12 cellular contexts compared by ENCODE assay signal in genomic region chr13:103539265-103539664, GRCh38.
DNase-seq lines count a peak whose midpoint lies in the region; FAIRE-seq and TF ChIP-seq lines count a peak whose summit lies in the region.
"Had no signal": no experiment of that assay in that cellular context is flagged by ENCODE, and none has a peak within 500 bp of the region (broad histone marks: within the 10 kb centered on the region; RNA-seq: fewer than 3 reads in every experiment).

No MANE protein-coding gene starts in this region.

- TF ChIP-seq CTCF in smooth muscle cell (IDR thresholded peaks at IDR 0.05; ENCODE audit: borderline replicate concordance, insufficient read depth, poor library complexity, severe bottlenecking), result no peak

- H3K27me3 ChIP-seq in smooth muscle cell (ENCODE audit: low read depth), result no peaks in the 10 kb centered on the region
- H3K27me3 ChIP-seq: esophagus muscularis mucosa had no signal

- no peaks in the 10 kb centered on the region for H3F3A ChIP-seq in smooth muscle cell (ENCODE audit: low read depth)

- peak overlapping the region; percentile 5 for H2AFZ ChIP-seq in smooth muscle cell (ENCODE audit: low read depth)

- H3K4me2 ChIP-seq in smooth muscle cell, result no peak overlapping the region

- H3K27ac ChIP-seq in smooth muscle cell (ENCODE audit: low read depth), result no peak overlapping the region
- H3K27ac ChIP-seq: esophagus muscularis mucosa had no signal

- FAIRE-seq in GM12891 (lab: Jason Lieb, UNC), result no peak
- FAIRE-seq: bronchial epithelial cell, K562 had no signal

- peaks cover 4% of the 10 kb centered on the region for H3K4me1 ChIP-seq in smooth muscle cell (ENCODE audit: low read depth)
- H3K4me1 ChIP-seq: esophagus muscularis mucosa had no signal

- DNase-seq in NCI-H2107 treated with DMSO at 0.1 percent for 48 hours (lab: John Stamatoyannopoulos, UW; ENCODE audit: unreplicated experiment) (peak; percentile 24), NCI-H2107 (lab: John Stamatoyannopoulos, UW) (no peak), NCI-H345 (lab: John Stamatoyannopoulos, UW) (peak; percentile 94), cerebellum (ENCODE audit: low spot score) (peak; percentile 38), smooth muscle cell (lab: John Stamatoyannopoulos, UW; ENCODE audit: unreplicated experiment) (no peak), GM12891 (ENCODE audit: insufficient read length, low spot score) (no peak), SIG-M5 treated with dmso at 0.1 percent for 504 hours (lab: John Stamatoyannopoulos, UW; ENCODE audit: unreplicated experiment) (no peak)
- DNase-seq in activated CD4-positive, alpha-beta T cell treated with anti-CD3 and anti-CD28 coated beads for 48 hours, result no peak
- DNase-seq: EL had no signal

- no peak for TF ChIP-seq POLR2A in GM12891 (IDR thresholded peaks at IDR 0.05; ENCODE audit: low read depth, low read length)

- no peak overlapping the region for H3K9ac ChIP-seq in smooth muscle cell (ENCODE audit: low read depth)

- no peaks in the 10 kb centered on the region for H3K79me2 ChIP-seq in smooth muscle cell (ENCODE audit: low read depth)

- no peaks in the 10 kb centered on the region for H3K9me3 ChIP-seq in smooth muscle cell (replicated peaks; ENCODE audit: low read depth)

- H4K20me1 ChIP-seq in smooth muscle cell (ENCODE audit: low read depth), result no peaks in the 10 kb centered on the region

- no peak overlapping the region for H3K4me3 ChIP-seq in smooth muscle cell
- H3K4me3 ChIP-seq: esophagus muscularis mucosa, K562 had no signal

- H3K36me3 ChIP-seq in smooth muscle cell (ENCODE audit: low read depth), result no peaks in the 10 kb centered on the region
- H3K36me3 ChIP-seq: esophagus muscularis mucosa had no signal

- 32% methylated on average over 3 of the region's 3 CpGs for WGBS in smooth muscle cell (ENCODE audit: low lambda C conversion rate)

TF ChIP-seq in GM12891, 5 proteins besides CTCF, POLR2A, EP300 and RAD21:
- no peak for TF ChIP-seq SPI1 (IDR thresholded peaks at IDR 0.05; ENCODE audit: low read depth, low read length)
- no peak for TF ChIP-seq POU2F2 (IDR thresholded peaks at IDR 0.05; ENCODE audit: low read depth, low read length)
- no peak for TF ChIP-seq POLR2AphosphoS5 (IDR thresholded peaks at IDR 0.05; ENCODE audit: low read depth, low read length)
- no peak for TF ChIP-seq PAX5 (IDR thresholded peaks at IDR 0.05; ENCODE audit: insufficient read depth, low read length, severe bottlenecking)
- TF ChIP-seq TAF1 (IDR thresholded peaks at IDR 0.05; ENCODE audit: low read depth, low read length), result no peak

Comparison
In these comparisons a context has a peak if more than half of its experiments do, and no peak if none do; other contexts are left out.
1. DNase-seq: peak in NCI-H2107 treated with DMSO at 0.1 percent for 48 hours (single experiment), NCI-H345 (single experiment) and cerebellum (single experiment); none in NCI-H2107 (single experiment), smooth muscle cell (single experiment), GM12891 (single experiment), activated CD4-positive, alpha-beta T cell treated with anti-CD3 and anti-CD28 coated beads for 48 hours (single experiment) and SIG-M5 treated with dmso at 0.1 percent for 504 hours (single experiment).